ENCODE assay signal across 22 cellular contexts in genomic region chr1:233088613-233089012, GRCh38.
DNase-seq lines count a peak whose midpoint lies in the region; TF ChIP-seq lines count a peak whose summit lies in the region.
"Had no signal": no experiment of that assay in that cellular context is flagged by ENCODE, and none has a peak within 500 bp of the region (broad histone marks: within the 10 kb centered on the region; RNA-seq: fewer than 3 reads in every experiment).

No MANE protein-coding gene starts in this region.

- no peak overlapping the region for H3K4me3 Mint-ChIP-seq in activated CD4-positive, alpha-beta T cell treated with anti-CD3 and anti-CD28 coated beads, Interleukin-2, amount 10 ng/mL, durations not matched to agents 24 days and 14 days
- H3K4me3 Mint-ChIP-seq: B cell; CD4-positive, CD25-positive, alpha-beta regulatory T cell; CD8-positive, alpha-beta T cell had no signal

- H3K9me3 Mint-ChIP-seq in activated CD4-positive, alpha-beta T cell treated with anti-CD3 and anti-CD28 coated beads, Interleukin-2, amount 10 ng/mL, durations not matched to agents 24 days and 14 days = peaks cover 3% of the 10 kb centered on the region
- H3K9me3 Mint-ChIP-seq: CD8-positive, alpha-beta T cell had no signal

- TF ChIP-seq POLR2A in esophagus muscularis mucosa (IDR thresholded peaks at IDR 0.05; ENCODE audit: low read depth) = no peak

- peaks cover 17% of the 10 kb centered on the region for H3K36me3 Mint-ChIP-seq in activated CD4-positive, alpha-beta T cell treated with anti-CD3 and anti-CD28 coated beads, Interleukin-2, amount 10 ng/mL, durations not matched to agents 24 days and 14 days (ENCODE audit: low read depth)

- no peak overlapping the region for H2AFZ ChIP-seq in Karpas-422 (ENCODE audit: low read length)

- no peaks in the 10 kb centered on the region for H3K27me3 ChIP-seq in Karpas-422 (ENCODE audit: low read length)
- H3K27me3 ChIP-seq in esophagus muscularis mucosa = no peaks in the 10 kb centered on the region
- H3K27me3 ChIP-seq: BLaER1 had no signal

- intact Hi-C loops in activated CD4-positive, alpha-beta T cell treated with anti-CD3 and anti-CD28 coated beads, Interleukin-2, amount 10 ng/mL, durations not matched to agents 24 days and 14 days (cut with micrococcal nuclease) = no loop called here
- intact Hi-C loops in esophagus muscularis mucosa (cut with DNase I) = no loop called here

- H3K9me3 ChIP-seq in Karpas-422 (ENCODE audit: low read length) = no peaks in the 10 kb centered on the region
- no peaks in the 10 kb centered on the region for H3K9me3 ChIP-seq in esophagus muscularis mucosa
- H3K9me3 ChIP-seq: BLaER1, Caco-2 had no signal

- H3K27ac Mint-ChIP-seq in activated CD4-positive, alpha-beta T cell treated with anti-CD3 and anti-CD28 coated beads, Interleukin-2, amount 10 ng/mL, durations not matched to agents 24 days and 14 days = no peak overlapping the region
- H3K27ac Mint-ChIP-seq: B cell; CD4-positive, CD25-positive, alpha-beta regulatory T cell; CD8-positive, alpha-beta T cell had no signal

- H3K4me1 Mint-ChIP-seq in activated CD4-positive, alpha-beta T cell treated with anti-CD3 and anti-CD28 coated beads, Interleukin-2, amount 10 ng/mL, durations not matched to agents 24 days and 14 days = peaks cover 8% of the 10 kb centered on the region
- H3K4me1 Mint-ChIP-seq: B cell had no signal

- WGBS in esophagus muscularis mucosa = 93% methylated on average over 6 of the region's 6 CpGs

- H3K27me3 Mint-ChIP-seq in activated CD4-positive, alpha-beta T cell treated with anti-CD3 and anti-CD28 coated beads, Interleukin-2, amount 10 ng/mL, durations not matched to agents 24 days and 14 days = no peaks in the 10 kb centered on the region
- H3K27me3 Mint-ChIP-seq: B cell; CD4-positive, CD25-positive, alpha-beta regulatory T cell had no signal

- no peak for TF ChIP-seq CTCF in esophagus muscularis mucosa (IDR thresholded peaks at IDR 0.05)

- H3K9ac ChIP-seq in Karpas-422 (ENCODE audit: low read length) = no peak overlapping the region
- H3K9ac ChIP-seq: BLaER1 had no signal

- H3K27ac ChIP-seq in Karpas-422 (ENCODE audit: low read length) (peak overlapping the region; percentile 55), esophagus muscularis mucosa (replicated peaks in 1 of 4) (no peak overlapping the region)
- H3K27ac ChIP-seq: 22Rv1, BLaER1, C4-2B had no signal

- no peaks in the 10 kb centered on the region for H3K36me3 ChIP-seq in Karpas-422 (ENCODE audit: insufficient read depth, low read length)
- no peaks in the 10 kb centered on the region for H3K36me3 ChIP-seq in esophagus muscularis mucosa

- H3K9me2 ChIP-seq in Karpas-422 (replicated peaks; ENCODE audit: insufficient read depth, low read length) = no peaks in the 10 kb centered on the region

- peak overlapping the region; percentile 52 for H3K4me2 ChIP-seq in Karpas-422 (ENCODE audit: low read depth, low read length, poor library complexity, severe bottlenecking)
- H3K4me2 ChIP-seq: BLaER1 had no signal

- H3K79me2 ChIP-seq in Karpas-422 (ENCODE audit: low read length) = no peaks in the 10 kb centered on the region

- no peaks in the 10 kb centered on the region for H4K20me1 ChIP-seq in Karpas-422 (ENCODE audit: insufficient read depth, low read depth, low read length)
- H4K20me1 ChIP-seq: BLaER1 had no signal

- peak; percentile 47 for DNase-seq in activated CD4-positive, alpha-beta T cell treated with anti-CD3 and anti-CD28 coated beads, Interleukin-2, amount 10 ng/mL, durations not matched to agents 24 days and 14 days
- no peak for DNase-seq in activated CD4-positive, alpha-beta T cell treated with anti-CD3 and anti-CD28 coated beads for 48 hours
- DNase-seq in Karpas-422 = no peak
- DNase-seq in esophagus muscularis mucosa (ENCODE audit: extremely low spot score) = peak; percentile 66
- no peak for DNase-seq in NCI-H128 (lab: John Stamatoyannopoulos, UW; ENCODE audit: unreplicated experiment)
- no peak for DNase-seq in inferior parietal cortex (ENCODE audit: extremely low spot score)
- no peak for DNase-seq in dedifferentiated amniotic fluid mesenchymal stem cell (ENCODE audit: extremely low spot score)
- DNase-seq in T-helper 9 cell = no peak
- DNase-seq: Caco-2; CD4-positive, CD25-positive, alpha-beta regulatory T cell; CD8-positive, alpha-beta T cell; DMS153; DMS79; EL; GDM1; GOT3; HCEC 1CT had no signal

- H3K4me3 ChIP-seq in Karpas-422 (ENCODE audit: low read length) (no peak overlapping the region), esophagus muscularis mucosa (no peak overlapping the region)
- H3K4me3 ChIP-seq: BLaER1, GM12878 had no signal

- H3K4me1 ChIP-seq in Karpas-422 (ENCODE audit: low read length) (peaks cover 19% of the 10 kb centered on the region), esophagus muscularis mucosa (peaks cover 0 to 6% (median under 1%) of the 10 kb centered on the region in 4 donors)
- H3K4me1 ChIP-seq: Caco-2 had no signal

- no peak for TF ChIP-seq EP300 in esophagus muscularis mucosa (IDR thresholded peaks at IDR 0.05)

Comparison
In these comparisons a context has a peak if more than half of its experiments do, and no peak if none do; other contexts are left out.
1. DNase-seq: peak in activated CD4-positive, alpha-beta T cell treated with anti-CD3 and anti-CD28 coated beads, Interleukin-2, amount 10 ng/mL, durations not matched to agents 24 days and 14 days (single experiment) and esophagus muscularis mucosa (single experiment); none in activated CD4-positive, alpha-beta T cell treated with anti-CD3 and anti-CD28 coated beads for 48 hours (single experiment), Karpas-422 (single experiment), NCI-H128 (single experiment), inferior parietal cortex (single experiment), dedifferentiated amniotic fluid mesenchymal stem cell (single experiment) and T-helper 9 cell (single experiment).